33 cellular contexts compared by ENCODE assay signal in the genomic region with DNA sequence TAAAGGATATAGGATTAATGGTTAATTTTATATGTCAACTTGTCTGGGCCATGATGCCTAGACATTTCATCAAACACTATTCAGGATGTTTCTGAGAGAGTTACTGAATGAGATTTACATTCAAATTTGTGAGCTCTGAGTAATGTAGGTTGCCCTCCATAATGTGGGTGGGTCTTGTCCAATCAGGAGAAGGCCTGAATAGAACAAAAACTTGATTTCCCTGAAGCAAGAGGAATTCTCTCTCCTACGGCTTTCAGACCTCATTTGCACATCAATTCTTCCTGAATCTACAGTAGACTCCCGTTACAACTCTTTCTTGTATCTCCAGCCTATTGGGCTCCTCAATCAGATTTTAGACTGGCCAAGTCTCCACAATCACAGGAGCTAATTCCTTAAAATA.
"Had no signal": no experiment of that assay in that cellular context is flagged by ENCODE, and none has a peak within 500 bp of the region (broad histone marks: within the 10 kb centered on the region; RNA-seq: fewer than 3 reads in every experiment).

No MANE protein-coding gene starts in this region.

- H3K27ac ChIP-seq: adrenal gland, ascending aorta, body of pancreas, brain microvascular endothelial cell, breast epithelium, cardiac muscle cell had no signal

- H3K36me3 ChIP-seq: adrenal gland, ascending aorta, brain microvascular endothelial cell, breast epithelium, cardiac muscle cell had no signal

- H3K4me1 ChIP-seq: adrenal gland, ascending aorta, body of pancreas, breast epithelium had no signal

- H3K9me3 ChIP-seq: adrenal gland, body of pancreas had no signal

- H3K4me3 ChIP-seq: adrenal gland, ascending aorta, body of pancreas, breast epithelium, cardiac muscle cell had no signal

- DNase-seq: activated effector memory CD4-positive, alpha-beta T cell treated with anti-CD3 and anti-CD28 coated beads, Interleukin-2, amount 50 U/mL, for 16 hours; activated effector memory CD4-positive, alpha-beta T cell treated with Interleukin-2 at 50 U/mL for 16 hours; activated gamma-delta T cell; activated gamma-delta T cell treated with Interleukin-2 at 50 U/mL for 16 hours; activated naive CD4-positive, alpha-beta T cell; activated naive CD4-positive, alpha-beta T cell treated with anti-CD3 and anti-CD28 coated beads for 36 hours; activated naive CD4-positive, alpha-beta T cell treated with anti-CD3 and anti-CD28 coated beads, Interleukin-2, amount 10 ng/mL, durations not matched to agents 7 days and 5 days; activated naive CD4-positive, alpha-beta T cell treated with anti-CD3 and anti-CD28 coated beads, Interleukin-2, amount 50 U/mL, for 16 hours; activated naive CD4-positive, alpha-beta T cell treated with Interleukin-2 at 50 U/mL for 16 hours; activated naive CD8-positive, alpha-beta T cell treated with anti-CD3 and anti-CD28 coated beads for 36 hours; activated naive CD8-positive, alpha-beta T cell treated with anti-CD3 and anti-CD28 coated beads, Interleukin-2, amount 10 ng/mL, durations not matched to agents 7 days and 5 days; activated naive CD8-positive, alpha-beta T cell treated with anti-CD3 and anti-CD28 coated beads, Interleukin-2, amount 50 U/mL, for 24 hours; activated T-cell treated with anti-CD3 and anti-CD28 coated beads, Interleukin-2, amount 50 U/mL, for 24 hours; activated T-cell treated with anti-CD3 and anti-CD28 coated beads, Interleukin-2, amount 50 U/mL, for 4 hours; activated T-cell treated with anti-CD3 and anti-CD28 coated beads, Interleukin-2, amount 50 U/mL, for 48 hours; activated T-cell treated with anti-CD3 and anti-CD28 coated beads, Interleukin-2, amount 50 U/mL, for 72 hours; adrenal gland; amniotic stem cell; amygdala; anterior cingulate cortex; aorta; body of pancreas; brain microvascular endothelial cell; caudate nucleus; central memory CD4-positive, alpha-beta T cell; cerebellar nuclear complex had no signal

- H3K27me3 ChIP-seq: adrenal gland, ascending aorta, body of pancreas, brain microvascular endothelial cell, breast epithelium, cardiac muscle cell had no signal

- FAIRE-seq: astrocyte, bronchial epithelial cell had no signal

- ATAC-seq: activated naive CD4-positive, alpha-beta T cell treated with anti-CD3 and anti-CD28 coated beads, Interleukin-2, amount 50 U/mL, for 72 hours; activated naive CD8-positive, alpha-beta T cell treated with anti-CD3 and anti-CD28 coated beads, Interleukin-2, amount 50 U/mL, for 24 hours; activated T-cell treated with anti-CD3 and anti-CD28 coated beads, Interleukin-2, amount 50 U/mL, for 4 hours; activated T-cell treated with anti-CD3 and anti-CD28 coated beads, Interleukin-2, amount 50 U/mL, for 72 hours; activated T-helper 17 cell treated with anti-CD3 and anti-CD28 coated beads, Interleukin-2, amount 50 U/mL, for 72 hours; body of pancreas had no signal
